15 cellular contexts compared by ENCODE assay signal in the genomic region with DNA sequence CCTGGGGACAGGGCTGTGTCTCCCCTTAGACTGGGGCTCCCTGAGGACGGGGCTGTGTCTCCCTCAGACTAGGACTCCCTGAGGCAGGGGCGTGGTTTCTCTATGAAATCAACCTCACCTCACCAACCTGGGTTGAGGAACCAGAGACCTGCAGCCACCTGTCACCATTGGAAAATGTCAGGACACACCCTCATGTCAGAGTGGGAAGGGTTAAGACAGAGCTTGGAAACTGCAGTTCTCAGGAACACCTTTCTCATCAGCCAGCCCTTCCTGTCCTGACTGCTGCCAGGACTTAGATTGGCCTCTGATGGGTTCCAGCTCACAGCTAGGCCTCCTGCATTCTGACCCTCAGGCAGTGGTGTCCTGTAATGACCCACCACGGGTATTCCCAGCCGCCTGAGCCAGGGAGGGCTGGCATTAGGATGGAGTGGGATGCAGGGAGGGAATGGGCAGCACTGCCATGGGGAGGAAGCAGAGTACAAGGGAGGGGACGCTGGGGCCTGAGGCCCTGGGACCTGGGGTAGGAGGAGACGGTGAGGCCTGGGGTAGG.
DNase-seq lines count a peak whose midpoint lies in the region; ATAC-seq and TF ChIP-seq lines count a peak whose summit lies in the region.
"Had no signal": no experiment of that assay in that cellular context is flagged by ENCODE, and none has a peak within 500 bp of the region (broad histone marks: within the 10 kb centered on the region; RNA-seq: fewer than 3 reads in every experiment).

No MANE protein-coding gene starts in this region.

- WGBS in esophagus squamous epithelium, 2 donors, result 40% methylated on average over 1 of the region's 6 CpGs; no CpG with 5 or more reads in 1 of the 2 donors
- 37 to 41% methylated on average over 6 of the region's 6 CpGs for WGBS in aorta, 2 donors

- H3K27me3 Mint-ChIP-seq in activated naive CD4-positive, alpha-beta T cell treated with anti-CD3 and anti-CD28 coated beads, Interleukin-2, amount 10 ng/mL, durations not matched to agents 7 days and 5 days, result peaks cover 22% of the 10 kb centered on the region
- no peaks in the 10 kb centered on the region for H3K27me3 Mint-ChIP-seq in activated naive CD4-positive, alpha-beta T cell treated with anti-CD3 and anti-CD28 coated beads for 36 hours (ENCODE audit: low read depth)
- no peaks in the 10 kb centered on the region for H3K27me3 Mint-ChIP-seq in nephron (ENCODE audit: low read depth)

- no peak overlapping the region for H3K4me3 Mint-ChIP-seq in activated naive CD4-positive, alpha-beta T cell treated with anti-CD3 and anti-CD28 coated beads, Interleukin-2, amount 10 ng/mL, durations not matched to agents 7 days and 5 days
- H3K4me3 Mint-ChIP-seq in activated naive CD4-positive, alpha-beta T cell treated with anti-CD3 and anti-CD28 coated beads for 36 hours, result no peak overlapping the region
- no peak overlapping the region for H3K4me3 Mint-ChIP-seq in nephron
- H3K4me3 Mint-ChIP-seq: naive B cell had no signal

- H3K4me1 ChIP-seq in esophagus squamous epithelium, result peaks cover 29 to 88% (median 55%) of the 10 kb centered on the region in 3 donors
- no peaks in the 10 kb centered on the region for H3K4me1 ChIP-seq in aorta (ENCODE audit: control insufficient read depth in 1 of 2, insufficient read depth in 2 of 2, low read length in 2 of 2)

- TF ChIP-seq CTCF in esophagus squamous epithelium (IDR thresholded peaks at IDR 0.05) (no peak), nephron (IDR thresholded peaks at IDR 0.05; ENCODE audit: unreplicated experiment in 3 of 3) (no peak)

- CTCF ChIA-PET in activated naive CD4-positive, alpha-beta T cell treated with anti-CD3 and anti-CD28 coated beads, Interleukin-2, amount 10 ng/mL, durations not matched to agents 7 days and 5 days (lab: Charles Lee), result interaction anchor here (1.0 to 3.2 kb wide), 4 partner anchors 12 to 282 kb away, joined by 3 to 24 read pairs (median 4); no protein-coding TSS in a partner anchor
- CTCF ChIA-PET in activated naive CD4-positive, alpha-beta T cell treated with anti-CD3 and anti-CD28 coated beads for 36 hours (lab: Charles Lee), result interaction anchor here (0.6 kb wide), 2 partner anchors 12 to 24 kb away, joined by 3 read pairs; no protein-coding TSS in a partner anchor

- no peaks in the 10 kb centered on the region for H3K9me3 Mint-ChIP-seq in activated naive CD4-positive, alpha-beta T cell treated with anti-CD3 and anti-CD28 coated beads, Interleukin-2, amount 10 ng/mL, durations not matched to agents 7 days and 5 days
- H3K9me3 Mint-ChIP-seq in activated naive CD4-positive, alpha-beta T cell treated with anti-CD3 and anti-CD28 coated beads for 36 hours, result no peaks in the 10 kb centered on the region
- H3K9me3 Mint-ChIP-seq in nephron, result no peaks in the 10 kb centered on the region
- H3K9me3 Mint-ChIP-seq: activated T-helper 2 cell treated with anti-CD3 and anti-CD28 coated beads, Interferon-gamma antibody, Interleukin-2, Interleukin-4, amounts not matched to agents 10 μg/mL and 5 μg/mL and 100 μg/mL, durations not matched to agents 14 hours and 24 hours and 36 hours; naive B cell had no signal

- H3K4me1 Mint-ChIP-seq in activated naive CD4-positive, alpha-beta T cell treated with anti-CD3 and anti-CD28 coated beads, Interleukin-2, amount 10 ng/mL, durations not matched to agents 7 days and 5 days, result peaks cover 14% of the 10 kb centered on the region
- no peaks in the 10 kb centered on the region for H3K4me1 Mint-ChIP-seq in activated naive CD4-positive, alpha-beta T cell treated with anti-CD3 and anti-CD28 coated beads for 36 hours (ENCODE audit: low read depth)
- H3K4me1 Mint-ChIP-seq in nephron, result peaks cover 51% of the 10 kb centered on the region
- H3K4me1 Mint-ChIP-seq: naive B cell had no signal

- no peak overlapping the region for H3K27ac Mint-ChIP-seq in activated naive CD4-positive, alpha-beta T cell treated with anti-CD3 and anti-CD28 coated beads, Interleukin-2, amount 10 ng/mL, durations not matched to agents 7 days and 5 days
- no peak overlapping the region for H3K27ac Mint-ChIP-seq in activated naive CD4-positive, alpha-beta T cell treated with anti-CD3 and anti-CD28 coated beads for 36 hours
- peak overlapping the region in 2 of 3 experiments; percentile 80 to 93 for H3K27ac Mint-ChIP-seq in nephron
- H3K27ac Mint-ChIP-seq: activated T-helper 2 cell treated with anti-CD3 and anti-CD28 coated beads, Interferon-gamma antibody, Interleukin-2, Interleukin-4, amounts not matched to agents 10 μg/mL and 5 μg/mL and 100 μg/mL, durations not matched to agents 14 hours and 24 hours and 36 hours; naive B cell had no signal

- TF ChIP-seq POLR2A in esophagus squamous epithelium (IDR thresholded peaks at IDR 0.05), result no peak

- no peaks in the 10 kb centered on the region for H3K36me3 ChIP-seq in esophagus squamous epithelium
- H3K36me3 ChIP-seq in aorta (ENCODE audit: control insufficient read depth in 1 of 2, insufficient read depth in 2 of 2, low read length in 1 of 2), result no peaks in the 10 kb centered on the region
- H3K36me3 ChIP-seq: WERI-Rb-1 had no signal

- intact Hi-C loops in activated naive CD4-positive, alpha-beta T cell treated with anti-CD3 and anti-CD28 coated beads for 36 hours (cut with micrococcal nuclease), result no loop called here
- intact Hi-C loops in esophagus squamous epithelium (cut with DNase I) (no loop called here), aorta (cut with DNase I) (no loop called here)

- no peaks in the 10 kb centered on the region for H3K9me3 ChIP-seq in esophagus squamous epithelium
- no peaks in the 10 kb centered on the region for H3K9me3 ChIP-seq in aorta (ENCODE audit: control insufficient read depth, low read length)

- no peak overlapping the region for H3K4me3 ChIP-seq in esophagus squamous epithelium
- H3K4me3 ChIP-seq in aorta (ENCODE audit: low read length in 2 of 2), result no peak overlapping the region

- H3K27ac ChIP-seq in esophagus squamous epithelium (peak overlapping the region; percentile 70 to 86 (median 78)), aorta (ENCODE audit: low read depth in 1 of 2, low read length in 2 of 2) (no peak overlapping the region)
- H3K27ac ChIP-seq: WERI-Rb-1 had no signal

- H3K27me3 ChIP-seq in esophagus squamous epithelium, result no peaks in the 10 kb centered on the region
- H3K27me3 ChIP-seq in aorta (ENCODE audit: control insufficient read depth in 1 of 2, insufficient read depth in 2 of 2, low read length in 1 of 2), result no peaks in the 10 kb centered on the region

- H3K36me3 Mint-ChIP-seq in activated naive CD4-positive, alpha-beta T cell treated with anti-CD3 and anti-CD28 coated beads, Interleukin-2, amount 10 ng/mL, durations not matched to agents 7 days and 5 days, result no peaks in the 10 kb centered on the region
- H3K36me3 Mint-ChIP-seq in activated naive CD4-positive, alpha-beta T cell treated with anti-CD3 and anti-CD28 coated beads for 36 hours (ENCODE audit: low read depth), result no peaks in the 10 kb centered on the region
- no peaks in the 10 kb centered on the region for H3K36me3 Mint-ChIP-seq in nephron (ENCODE audit: low read depth)
- H3K36me3 Mint-ChIP-seq: naive B cell had no signal

- peak; percentile 9 for DNase-seq in activated naive CD4-positive, alpha-beta T cell treated with anti-CD3 and anti-CD28 coated beads, Interleukin-2, amount 10 ng/mL, durations not matched to agents 7 days and 5 days
- DNase-seq in activated naive CD4-positive, alpha-beta T cell treated with anti-CD3 and anti-CD28 coated beads for 36 hours, result no peak
- DNase-seq in esophagus squamous epithelium (lab: John Stamatoyannopoulos, UW) (no peak), aorta (peak; percentile 50 to 69), DMS 273 treated with DMSO at 0.1 percent for 48 hours (lab: John Stamatoyannopoulos, UW) (no peak), NOMO-1 (lab: John Stamatoyannopoulos, UW; ENCODE audit: unreplicated experiment in 2 of 2) (no peak)
- DNase-seq: 8988T, hippocampal formation, KG1, naive B cell, trophoblast cell, WERI-Rb-1 had no signal

- ATAC-seq in aorta (ENCODE audit: low FRiP score) (no peak), GM18858 (IDR thresholded peaks at IDR 0.05; ENCODE audit: unreplicated experiment) (no peak)

Comparison
In these comparisons a context has a peak if more than half of its experiments do, and no peak if none do; other contexts are left out.
1. DNase-seq: peak in activated naive CD4-positive, alpha-beta T cell treated with anti-CD3 and anti-CD28 coated beads, Interleukin-2, amount 10 ng/mL, durations not matched to agents 7 days and 5 days (single experiment) and aorta (2 of 2); none in activated naive CD4-positive, alpha-beta T cell treated with anti-CD3 and anti-CD28 coated beads for 36 hours (single experiment), esophagus squamous epithelium (single experiment), DMS 273 treated with DMSO at 0.1 percent for 48 hours (single experiment) and NOMO-1 (0 of 2).
2. H3K27ac Mint-ChIP-seq: peak in nephron (2 of 3); none in activated naive CD4-positive, alpha-beta T cell treated with anti-CD3 and anti-CD28 coated beads, Interleukin-2, amount 10 ng/mL, durations not matched to agents 7 days and 5 days (single experiment) and activated naive CD4-positive, alpha-beta T cell treated with anti-CD3 and anti-CD28 coated beads for 36 hours (single experiment).
3. H3K27ac ChIP-seq: peak in esophagus squamous epithelium (4 of 4); none in aorta (0 of 2).